Comparison of ENCODE assay signal across 29 cellular contexts in genomic region chr13:42762251-42762650, GRCh38. TPM values are rescaled to one million over a fixed set of nuclear protein-coding genes. Genes with fewer than 3 reads are reported as not detected.
DNase-seq lines count a peak whose midpoint lies in the region; ATAC-seq, FAIRE-seq and TF ChIP-seq lines count a peak whose summit lies in the region.
"Had no signal": no experiment of that assay in that cellular context is flagged by ENCODE, and none has a peak within 500 bp of the region (broad histone marks: within the 10 kb centered on the region; RNA-seq: fewer than 3 reads in every experiment).

No MANE protein-coding gene starts in this region.

- H3K27ac ChIP-seq in PC-3 (ENCODE audit: low read length) (peak overlapping the region; percentile 23; the same call in 1 of the 2 replicates), hepatocyte (peak overlapping the region; percentile 57)
- H3K27ac ChIP-seq: dorsolateral prefrontal cortex, esophagus squamous epithelium, HL-60, psoas muscle, transverse colon had no signal

- CTCF ChIA-PET in PC-3 (lab: Charles Lee): no interaction called here

- no peaks in the 10 kb centered on the region for H3K9me2 ChIP-seq in PC-3 (replicated peaks; ENCODE audit: low read length)
- H3K9me2 ChIP-seq in hepatocyte (replicated peaks; ENCODE audit: insufficient read depth): no peaks in the 10 kb centered on the region

- H2AFZ ChIP-seq in PC-3 (ENCODE audit: low read length): no peak overlapping the region
- H2AFZ ChIP-seq in hepatocyte: no peak overlapping the region

- POLR2A ChIA-PET in PC-3 (lab: Charles Lee; ENCODE audit: unreplicated experiment): no interaction called here

- ATAC-seq in PC-3 (no peak), GM18498 (IDR thresholded peaks at IDR 0.05; ENCODE audit: unreplicated experiment) (no peak)
- ATAC-seq: left lung; psoas muscle; stimulated activated naive CD8-positive, alpha-beta T cell treated with anti-CD3 and anti-CD28 coated beads, Interleukin-15, Interleukin-2, amounts not matched to agents 100 U/mL and 50 U/mL, for 24 hours had no signal

- H3F3A ChIP-seq in PC-3 (ENCODE audit: low read length, unreplicated experiment): no peaks in the 10 kb centered on the region

- H3K4me1 ChIP-seq in PC-3 (ENCODE audit: insufficient read depth, low read length) (peaks cover 7% of the 10 kb centered on the region; the same call in 1 of the 2 replicates), hepatocyte (ENCODE audit: insufficient read depth) (no peaks in the 10 kb centered on the region)
- H3K4me1 ChIP-seq: esophagus squamous epithelium, left lung, psoas muscle, transverse colon had no signal

- no peaks in the 10 kb centered on the region for H3K27me3 ChIP-seq in PC-3 (ENCODE audit: low read length)
- no peaks in the 10 kb centered on the region for H3K27me3 ChIP-seq in bronchial epithelial cell (ENCODE audit: control insufficient read depth, insufficient read depth, low read length)
- no peaks in the 10 kb centered on the region for H3K27me3 ChIP-seq in hepatocyte
- H3K27me3 ChIP-seq: esophagus squamous epithelium, left lung, MG63, transverse colon had no signal

- H3K79me2 ChIP-seq in PC-3 (ENCODE audit: low read length): no peaks in the 10 kb centered on the region
- no peaks in the 10 kb centered on the region for H3K79me2 ChIP-seq in hepatocyte

- no peak for FAIRE-seq in bronchial epithelial cell (lab: Jason Lieb, UNC)

- H3K4me3 ChIP-seq in PC-3 (ENCODE audit: low read length) (no peak overlapping the region), bronchial epithelial cell (ENCODE audit: low read depth, low read length) (no peak overlapping the region), hepatocyte (no peak overlapping the region)
- H3K4me3 ChIP-seq: dorsolateral prefrontal cortex, esophagus squamous epithelium, left lung, MG63, psoas muscle, transverse colon had no signal

- H3K36me3 ChIP-seq in PC-3 (ENCODE audit: low read depth, low read length) (no peaks in the 10 kb centered on the region), bronchial epithelial cell (ENCODE audit: control insufficient read depth, insufficient read depth, low read length) (no peaks in the 10 kb centered on the region), hepatocyte (replicated peaks; ENCODE audit: insufficient read depth, low read depth) (no peaks in the 10 kb centered on the region)
- H3K36me3 ChIP-seq: esophagus squamous epithelium, left lung, MG63, transverse colon had no signal

- no peak overlapping the region for H3K9ac ChIP-seq in PC-3 (ENCODE audit: low read length)

- BruUV-seq in PC-3 (replicated peaks; lab: Mats Ljungman, UMichigan): no TSS peak

- intact Hi-C loops in PC-3 (cut with micrococcal nuclease): no loop called here

- H4K20me1 ChIP-seq in PC-3 (ENCODE audit: low read length): no peaks in the 10 kb centered on the region
- no peaks in the 10 kb centered on the region for H4K20me1 ChIP-seq in hepatocyte (ENCODE audit: insufficient read depth, poor library complexity, severe bottlenecking)

- TF ChIP-seq CTCF in PC-3 (conservative IDR thresholded peaks at IDR 0.05; ENCODE audit: low read depth, low read length) (no peak), bronchial epithelial cell (IDR thresholded peaks at IDR 0.05; ENCODE audit: insufficient read depth, low read length, severe bottlenecking) (no peak), hepatocyte (IDR thresholded peaks at IDR 0.05; ENCODE audit: poor library complexity) (no peak)

- DNase-seq in PC-3 (peak; percentile 36), bronchial epithelial cell (ENCODE audit: low read depth) (peak; percentile 88), hepatocyte (ENCODE audit: low spot score) (peak; percentile 17), HK-2 (ENCODE audit: unreplicated experiment) (no peak), NCI-H187 (lab: John Stamatoyannopoulos, UW) (no peak)
- no peak for DNase-seq in activated CD8-positive, alpha-beta memory T cell treated with anti-CD3 and anti-CD28 coated beads for 24 hours
- DNase-seq: activated CD4-positive, alpha-beta T cell treated with anti-CD3 and anti-CD28 coated beads, Interleukin-2, amount 50 U/mL, for 1 hour; activated CD8-positive, alpha-beta memory T cell treated with anti-CD3 and anti-CD28 coated beads, Interleukin-2, amount 50 U/mL, for 4 hours; activated effector memory CD4-positive, alpha-beta T cell treated with Interleukin-2 at 50 U/mL for 16 hours; AML-193; central memory CD4-positive, alpha-beta T cell; dorsolateral prefrontal cortex; esophagus squamous epithelium; head of caudate nucleus; left lung; MG63; NCI-H1417 treated with DMSO at 0.1 percent for 48 hours; NCI-H526 treated with DMSO at 0.1 percent for 48 hours; psoas muscle; SHP77; stimulated activated CD4-positive, alpha-beta T cell treated with anti-CD3 and anti-CD28 coated beads, Interleukin-4, amount 100 ng/mL, for 1 hour; stimulated activated naive CD8-positive, alpha-beta T cell treated with anti-CD3 and anti-CD28 coated beads, Interleukin-15, Interleukin-2, amounts not matched to agents 100 U/mL and 50 U/mL, for 24 hours; transverse colon had no signal

- WGBS in hepatocyte (ENCODE audit: low lambda C conversion rate, missing lambda C conversion rate): 74% methylated on average over 3 of the region's 3 CpGs

- no peaks in the 10 kb centered on the region for H3K9me3 ChIP-seq in PC-3 (ENCODE audit: low read length)
- no peaks in the 10 kb centered on the region for H3K9me3 ChIP-seq in hepatocyte (ENCODE audit: low read depth)
- H3K9me3 ChIP-seq: esophagus squamous epithelium, left lung, MG63, psoas muscle, transverse colon had no signal

- H3K4me2 ChIP-seq in PC-3 (ENCODE audit: low read length) (no peak overlapping the region), hepatocyte (no peak overlapping the region)

RNA-seq across cellular contexts. Expression of gene FAM216B, which starts 19.1 kb away (rescaled TPM):
- total RNA-seq in PC-3 (2014; rRNA removed) (not detected in 2 replicates), bronchial epithelial cell (not detected in 2 replicates), hepatocyte (0.80 and 0.90 TPM in 2 replicates)
- polyA plus RNA-seq in hepatocyte: 1.2 and 2.2 TPM in 2 replicates
- total RNA-seq: Daoy; esophagus squamous epithelium; mucosa of gallbladder; neural crest cell; psoas muscle; T-helper 1 cell treated with Interleukin-12 subunit alpha and Interleukin-12 subunit beta and Interleukin-4 antibody, amounts not matched to agents 30 ng/mL and 1 ng/mL, for 36 hours; transverse colon had no signal
- polyA plus RNA-seq: psoas muscle had no signal

Comparison
In these comparisons a context has a peak if more than half of its experiments do, and no peak if none do; other contexts are left out.
1. DNase-seq: peak in PC-3 (single experiment), bronchial epithelial cell (single experiment) and hepatocyte (single experiment); none in HK-2 (single experiment), activated CD8-positive, alpha-beta memory T cell treated with anti-CD3 and anti-CD28 coated beads for 24 hours (single experiment) and NCI-H187 (0 of 2).